ENCODE assay signal across 1 cellular context in the genomic region with DNA sequence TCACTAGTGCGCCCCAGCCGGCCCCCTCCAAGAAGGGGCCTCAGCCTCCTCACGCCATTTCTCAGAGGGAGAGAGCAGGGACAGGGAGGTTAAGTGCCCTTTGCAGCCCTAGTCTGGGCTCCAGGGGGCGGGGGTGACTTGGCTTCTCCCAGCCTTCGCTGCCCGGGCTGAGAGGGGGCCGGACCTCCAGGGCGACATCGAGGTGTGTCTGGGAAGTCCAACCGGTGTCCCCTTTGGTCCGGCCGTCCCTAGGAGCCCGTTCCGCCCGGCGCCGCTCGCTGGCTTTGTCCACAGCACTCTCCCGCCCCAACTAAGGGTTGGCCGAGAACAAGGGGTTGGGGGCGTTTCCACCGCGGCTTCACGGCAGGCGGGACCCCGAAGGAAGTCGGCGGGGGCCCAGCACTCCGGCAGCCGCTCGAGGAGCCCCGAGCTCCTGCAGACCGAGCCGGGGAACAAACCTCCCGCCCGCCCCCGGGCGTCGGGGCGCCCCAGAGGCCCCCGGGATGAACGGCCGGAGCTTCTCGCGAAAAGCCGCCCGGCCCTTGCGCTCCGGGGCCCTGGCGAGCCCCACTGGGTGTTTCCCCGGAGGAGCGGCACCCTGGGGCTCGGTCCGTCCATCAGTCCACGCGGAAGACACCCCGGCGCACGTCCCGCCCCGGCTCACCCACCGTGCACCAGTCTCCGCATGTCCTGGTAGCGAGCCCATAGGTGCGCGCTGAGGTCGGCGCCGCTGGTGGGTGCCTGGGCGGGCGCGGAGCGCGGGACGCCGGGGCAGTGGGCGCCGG.
A peak's percentile ranks its signal among the peaks of the same experiment; 100 is the strongest.
TF ChIP-seq lines count a peak whose summit lies in the region.

No MANE protein-coding gene starts in this region.

TF ChIP-seq in HepG2, 621 proteins besides CTCF, POLR2A, EP300 and RAD21 (continued from another document):
- TF ChIP-seq ZNF770 (CRISPR knock-in tag; IDR thresholded peaks at IDR 0.05) (no peak), GTF2F1 (IDR thresholded peaks at IDR 0.05; ENCODE audit: low read length) (no peak), IRX3 (CRISPR knock-in tag; IDR thresholded peaks at IDR 0.05; ENCODE audit: borderline replicate concordance, low read depth) (no peak), NCOA2 (CRISPR knock-in tag; IDR thresholded peaks at IDR 0.05) (no peak), REL (CRISPR knock-in tag; conservative IDR thresholded peaks at IDR 0.05) (no peak), CBFB (CRISPR knock-in tag; IDR thresholded peaks at IDR 0.05) (no peak), MLX (CRISPR knock-in tag; IDR thresholded peaks at IDR 0.05) (no peak), ZNF432 (CRISPR knock-in tag; IDR thresholded peaks at IDR 0.05; ENCODE audit: borderline replicate concordance) (no peak), PHF21A (CRISPR knock-in tag; IDR thresholded peaks at IDR 0.05) (no peak), KDM5B (CRISPR knock-in tag; IDR thresholded peaks at IDR 0.05; ENCODE audit: borderline replicate concordance) (peak; percentile 46; the same call in 1 of the 2 replicates), YY1 (IDR thresholded peaks at IDR 0.05; ENCODE audit: insufficient read depth, insufficient replicate concordance, low read depth, low read length) (peak; percentile 17), ZC3H4 (CRISPR knock-in tag; IDR thresholded peaks at IDR 0.05; ENCODE audit: borderline replicate concordance) (no peak), ZNF263 (CRISPR knock-in tag; IDR thresholded peaks at IDR 0.05) (peak; percentile 14; the same call in 1 of the 2 replicates), TGIF2 (CRISPR knock-in tag; IDR thresholded peaks at IDR 0.05) (no peak), ZNF230 (CRISPR knock-in tag; IDR thresholded peaks at IDR 0.05) (no peak), NR0B2 (CRISPR knock-in tag; IDR thresholded peaks at IDR 0.05) (no peak), TFDP2 (CRISPR knock-in tag; IDR thresholded peaks at IDR 0.05) (no peak), ZNF367 (CRISPR knock-in tag; IDR thresholded peaks at IDR 0.05; ENCODE audit: borderline replicate concordance) (no peak; the same call in 1 of the 2 replicates), MNT (IDR thresholded peaks at IDR 0.05) (no peak), ZFP62 (CRISPR knock-in tag; IDR thresholded peaks at IDR 0.05) (no peak), GZF1 (CRISPR knock-in tag; IDR thresholded peaks at IDR 0.05) (no peak), KDM4B (CRISPR knock-in tag; IDR thresholded peaks at IDR 0.05) (no peak), SRSF9 (IDR thresholded peaks at IDR 0.05; ENCODE audit: borderline replicate concordance, insufficient read depth, low read depth, low read length, poor library complexity, severe bottlenecking) (no peak), RARA (CRISPR knock-in tag; IDR thresholded peaks at IDR 0.05) (no peak), PPARG (CRISPR knock-in tag; conservative IDR thresholded peaks at IDR 0.05) (no peak), ZNF878 (CRISPR knock-in tag; IDR thresholded peaks at IDR 0.05) (no peak), ZNF772 (CRISPR knock-in tag; IDR thresholded peaks at IDR 0.05) (no peak; the same call in 1 of the 2 replicates), ZBTB46 (CRISPR knock-in tag; IDR thresholded peaks at IDR 0.05; ENCODE audit: borderline replicate concordance) (no peak), FOSL2 (CRISPR knock-in tag; IDR thresholded peaks at IDR 0.05) (no peak), ZBTB8A (CRISPR knock-in tag; IDR thresholded peaks at IDR 0.05; ENCODE audit: borderline replicate concordance, low read depth) (no peak), KDM2A (CRISPR knock-in tag; IDR thresholded peaks at IDR 0.05; ENCODE audit: borderline replicate concordance, low read depth) (0 out of 2 replicates have a peak, but pooled peaks have one; percentile 9), NPAS2 (CRISPR knock-in tag; IDR thresholded peaks at IDR 0.05; ENCODE audit: borderline replicate concordance) (no peak), NBN (conservative IDR thresholded peaks at IDR 0.05) (no peak), MYPOP (CRISPR knock-in tag; IDR thresholded peaks at IDR 0.05) (no peak), ZFP36L2 (CRISPR knock-in tag; IDR thresholded peaks at IDR 0.05) (no peak)
- TF ChIP-seq, protein P1, sequence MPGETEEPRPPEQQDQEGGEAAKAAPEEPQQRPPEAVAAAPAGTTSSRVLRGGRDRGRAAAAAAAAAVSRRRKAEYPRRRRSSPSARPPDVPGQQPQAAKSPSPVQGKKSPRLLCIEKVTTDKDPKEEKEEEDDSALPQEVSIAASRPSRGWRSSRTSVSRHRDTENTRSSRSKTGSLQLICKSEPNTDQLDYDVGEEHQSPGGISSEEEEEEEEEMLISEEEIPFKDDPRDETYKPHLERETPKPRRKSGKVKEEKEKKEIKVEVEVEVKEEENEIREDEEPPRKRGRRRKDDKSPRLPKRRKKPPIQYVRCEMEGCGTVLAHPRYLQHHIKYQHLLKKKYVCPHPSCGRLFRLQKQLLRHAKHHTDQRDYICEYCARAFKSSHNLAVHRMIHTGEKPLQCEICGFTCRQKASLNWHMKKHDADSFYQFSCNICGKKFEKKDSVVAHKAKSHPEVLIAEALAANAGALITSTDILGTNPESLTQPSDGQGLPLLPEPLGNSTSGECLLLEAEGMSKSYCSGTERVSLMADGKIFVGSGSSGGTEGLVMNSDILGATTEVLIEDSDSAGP (CRISPR knock-in tag; IDR thresholded peaks at IDR 0.05; ENCODE audit: borderline replicate concordance), result no peak; the same call in 1 of the 2 replicates
- TF ChIP-seq, protein P2, sequence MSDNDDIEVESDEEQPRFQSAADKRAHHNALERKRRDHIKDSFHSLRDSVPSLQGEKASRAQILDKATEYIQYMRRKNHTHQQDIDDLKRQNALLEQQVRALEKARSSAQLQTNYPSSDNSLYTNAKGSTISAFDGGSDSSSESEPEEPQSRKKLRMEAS (IDR thresholded peaks at IDR 0.05), result no peak
- TF ChIP-seq, protein P3, sequence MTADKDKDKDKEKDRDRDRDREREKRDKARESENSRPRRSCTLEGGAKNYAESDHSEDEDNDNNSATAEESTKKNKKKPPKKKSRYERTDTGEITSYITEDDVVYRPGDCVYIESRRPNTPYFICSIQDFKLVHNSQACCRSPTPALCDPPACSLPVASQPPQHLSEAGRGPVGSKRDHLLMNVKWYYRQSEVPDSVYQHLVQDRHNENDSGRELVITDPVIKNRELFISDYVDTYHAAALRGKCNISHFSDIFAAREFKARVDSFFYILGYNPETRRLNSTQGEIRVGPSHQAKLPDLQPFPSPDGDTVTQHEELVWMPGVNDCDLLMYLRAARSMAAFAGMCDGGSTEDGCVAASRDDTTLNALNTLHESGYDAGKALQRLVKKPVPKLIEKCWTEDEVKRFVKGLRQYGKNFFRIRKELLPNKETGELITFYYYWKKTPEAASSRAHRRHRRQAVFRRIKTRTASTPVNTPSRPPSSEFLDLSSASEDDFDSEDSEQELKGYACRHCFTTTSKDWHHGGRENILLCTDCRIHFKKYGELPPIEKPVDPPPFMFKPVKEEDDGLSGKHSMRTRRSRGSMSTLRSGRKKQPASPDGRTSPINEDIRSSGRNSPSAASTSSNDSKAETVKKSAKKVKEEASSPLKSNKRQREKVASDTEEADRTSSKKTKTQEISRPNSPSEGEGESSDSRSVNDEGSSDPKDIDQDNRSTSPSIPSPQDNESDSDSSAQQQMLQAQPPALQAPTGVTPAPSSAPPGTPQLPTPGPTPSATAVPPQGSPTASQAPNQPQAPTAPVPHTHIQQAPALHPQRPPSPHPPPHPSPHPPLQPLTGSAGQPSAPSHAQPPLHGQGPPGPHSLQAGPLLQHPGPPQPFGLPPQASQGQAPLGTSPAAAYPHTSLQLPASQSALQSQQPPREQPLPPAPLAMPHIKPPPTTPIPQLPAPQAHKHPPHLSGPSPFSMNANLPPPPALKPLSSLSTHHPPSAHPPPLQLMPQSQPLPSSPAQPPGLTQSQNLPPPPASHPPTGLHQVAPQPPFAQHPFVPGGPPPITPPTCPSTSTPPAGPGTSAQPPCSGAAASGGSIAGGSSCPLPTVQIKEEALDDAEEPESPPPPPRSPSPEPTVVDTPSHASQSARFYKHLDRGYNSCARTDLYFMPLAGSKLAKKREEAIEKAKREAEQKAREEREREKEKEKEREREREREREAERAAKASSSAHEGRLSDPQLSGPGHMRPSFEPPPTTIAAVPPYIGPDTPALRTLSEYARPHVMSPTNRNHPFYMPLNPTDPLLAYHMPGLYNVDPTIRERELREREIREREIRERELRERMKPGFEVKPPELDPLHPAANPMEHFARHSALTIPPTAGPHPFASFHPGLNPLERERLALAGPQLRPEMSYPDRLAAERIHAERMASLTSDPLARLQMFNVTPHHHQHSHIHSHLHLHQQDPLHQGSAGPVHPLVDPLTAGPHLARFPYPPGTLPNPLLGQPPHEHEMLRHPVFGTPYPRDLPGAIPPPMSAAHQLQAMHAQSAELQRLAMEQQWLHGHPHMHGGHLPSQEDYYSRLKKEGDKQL (CRISPR knock-in tag; IDR thresholded peaks at IDR 0.05; ENCODE audit: low read depth), result no peak
- TF ChIP-seq, protein P4, sequence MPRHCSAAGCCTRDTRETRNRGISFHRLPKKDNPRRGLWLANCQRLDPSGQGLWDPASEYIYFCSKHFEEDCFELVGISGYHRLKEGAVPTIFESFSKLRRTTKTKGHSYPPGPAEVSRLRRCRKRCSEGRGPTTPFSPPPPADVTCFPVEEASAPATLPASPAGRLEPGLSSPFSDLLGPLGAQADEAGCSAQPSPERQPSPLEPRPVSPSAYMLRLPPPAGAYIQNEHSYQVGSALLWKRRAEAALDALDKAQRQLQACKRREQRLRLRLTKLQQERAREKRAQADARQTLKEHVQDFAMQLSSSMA (CRISPR knock-in tag; IDR thresholded peaks at IDR 0.05), result no peak
